1 cellular context compared by ENCODE assay signal in the genomic region with DNA sequence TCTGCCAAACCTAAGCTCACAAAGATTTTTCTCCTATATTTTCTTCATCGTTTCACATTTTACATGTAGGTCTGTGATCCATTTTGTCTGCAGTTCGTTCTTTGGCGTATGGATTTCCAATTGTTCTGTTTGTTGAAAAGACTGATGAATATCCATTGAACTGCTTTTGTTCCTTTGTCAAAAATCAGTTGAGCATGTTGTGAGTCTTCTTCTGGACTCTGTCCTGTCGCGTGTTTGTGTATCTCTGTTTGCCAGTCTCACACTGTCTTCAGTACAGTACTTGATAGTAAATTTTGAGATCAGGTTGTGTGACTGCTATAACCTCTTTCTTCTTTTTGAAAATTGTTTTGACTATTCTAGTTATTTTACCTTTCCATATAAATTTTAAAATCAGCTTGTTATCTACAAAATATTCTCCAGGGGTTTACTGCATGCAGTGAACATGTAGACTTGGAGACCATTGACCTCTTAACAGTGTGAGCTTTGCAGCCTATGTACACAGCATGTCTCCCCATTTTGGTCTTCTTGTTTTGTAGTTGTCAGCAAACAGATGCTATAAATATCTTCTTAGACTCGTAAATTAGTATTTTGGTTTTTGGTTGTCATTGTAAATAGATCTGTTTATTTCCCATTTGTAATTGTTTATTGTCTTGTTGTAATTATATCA.
TF ChIP-seq lines count a peak whose summit lies in the region.

No MANE protein-coding gene starts in this region.

TF ChIP-seq in HepG2, 621 proteins besides CTCF, POLR2A, EP300 and RAD21 (continued from another document):
- TF ChIP-seq HNF4A (CRISPR knock-in tag; IDR thresholded peaks at IDR 0.05) (0 out of 2 replicates have a peak, but pooled peaks have one; percentile 8), CENPT (CRISPR knock-in tag; IDR thresholded peaks at IDR 0.05; ENCODE audit: low read depth) (no peak), SOX13 (IDR thresholded peaks at IDR 0.05) (no peak), SOX13 (CRISPR knock-in tag; conservative IDR thresholded peaks at IDR 0.05 in 1 of 2, IDR thresholded peaks at IDR 0.05 in 1 of 2) (peak in 1 of 2 experiments; percentile 52; a peak in 2 of 4 replicates)
